In genomic region chr12:102052192-102053061, GRCh38 we compare ENCODE assay signal across 1 cellular context.
TF ChIP-seq lines count a peak whose summit lies in the region.

No MANE protein-coding gene starts in this region.

TF ChIP-seq in GM12878, 131 proteins besides CTCF, POLR2A, EP300 and RAD21:
- TF ChIP-seq STAT1 (conservative IDR thresholded peaks at IDR 0.05) (no peak), MTA3 (IDR thresholded peaks at IDR 0.05; ENCODE audit: borderline replicate concordance, low read length) (no peak), REST (IDR thresholded peaks at IDR 0.05; ENCODE audit: low read depth, low read length) (no peak)
